In the genomic region with DNA sequence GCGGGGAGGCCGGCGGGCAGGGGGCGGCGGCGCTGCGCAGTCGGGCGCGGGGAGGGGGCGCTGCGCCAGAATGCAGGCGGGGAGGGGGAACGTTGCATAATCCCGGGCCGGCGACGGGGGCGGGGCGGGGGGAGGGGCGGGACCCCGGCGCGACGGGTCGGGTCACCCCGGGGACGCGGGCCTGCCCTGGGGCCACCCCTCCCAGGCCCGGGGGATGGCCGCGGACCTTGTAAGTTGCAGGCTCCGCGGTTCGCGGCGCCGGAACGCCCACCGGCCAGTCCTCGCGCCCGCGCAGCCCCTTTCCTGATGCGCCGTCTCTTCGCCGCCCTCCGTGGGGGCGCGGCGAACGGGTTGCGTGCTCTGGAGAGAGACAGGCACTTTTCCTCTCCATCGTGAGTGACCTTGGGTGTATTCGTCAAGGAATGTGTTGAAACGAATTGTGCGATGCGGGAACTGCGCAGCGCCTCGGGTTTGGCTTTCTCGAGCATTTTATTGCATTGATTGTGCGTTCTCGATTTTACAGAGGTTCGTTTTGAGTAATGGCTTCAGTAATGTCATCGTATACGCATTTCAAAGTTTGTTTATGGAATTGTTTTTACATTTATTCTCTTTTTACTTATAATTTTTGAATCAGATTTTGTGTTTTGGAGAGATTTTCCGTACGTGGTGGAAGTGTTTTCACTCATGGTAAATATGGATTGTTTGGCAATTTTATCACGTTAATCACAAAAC, we compare ENCODE assay signal across 8 cellular contexts. TPM values are rescaled to one million over a fixed set of nuclear protein-coding genes. Genes with fewer than 3 reads are reported as not detected.
DNase-seq lines count a peak whose midpoint lies in the region; ATAC-seq, FAIRE-seq and TF ChIP-seq lines count a peak whose summit lies in the region.

No MANE protein-coding gene starts in this region.

- H3K27me3 ChIP-seq in KMS-11 (ENCODE audit: insufficient read depth, low read depth) (no peaks in the 10 kb centered on the region), GM12878 (replicated peaks in 1 of 2; ENCODE audit: control insufficient read depth in 2 of 2, insufficient read depth in 2 of 2, low read length in 1 of 2) (no peaks in the 10 kb centered on the region), iPS DF 6.9 (ENCODE audit: control insufficient read depth, insufficient read depth, low read length) (no peaks in the 10 kb centered on the region)

- H3K9ac ChIP-seq in KMS-11 (peak overlapping the region; percentile 58; the same call in 1 of the 2 replicates), GM12878 (ENCODE audit: control insufficient read depth, insufficient read depth, low read length) (peak overlapping the region; percentile 65)

- peak overlapping the region; percentile 64; the same call in 1 of the 2 replicates for H2AFZ ChIP-seq in KMS-11 (ENCODE audit: low read depth)
- peak overlapping the region; percentile 77 for H2AFZ ChIP-seq in GM12878 (ENCODE audit: control insufficient read depth, low read depth, low read length)

- ATAC-seq in GM21786 (IDR thresholded peaks at IDR 0.05; ENCODE audit: unreplicated experiment) = peak; percentile 24
- ATAC-seq in T-cell (replicated peaks in 1 of 4) = peak; percentile 9 to 26 (median 13)
- ATAC-seq in GM12878 = peak; percentile 62

- DNase-seq in GF-D8 (lab: John Stamatoyannopoulos, UW) = peak; percentile 36
- DNase-seq in T-cell = peak in 28 of 34 experiments; percentile 2 to 45 (median 14)
- DNase-seq in GM12878 (ENCODE audit: low read depth, low spot score) = no peak
- no peak for DNase-seq in iPS DF 6.9 (ENCODE audit: low read depth, low spot score)
- DNase-seq in retina = peak; percentile 90
- DNase-seq in mesenteric fat pad (ENCODE audit: low spot score) = no peak

- CTCF ChIA-PET in T-cell (lab: Charles Lee) (no interaction called here), GM12878 (lab: Yijun Ruan, JAX) (no interaction called here)

- TF ChIP-seq CTCF in KMS-11 (conservative IDR thresholded peaks at IDR 0.05; ENCODE audit: low read depth, low read length) (no peak), GM12878 (IDR thresholded peaks at IDR 0.05 in 2 of 3, conservative IDR thresholded peaks at IDR 0.05 in 1 of 3; ENCODE audit: control insufficient read depth in 2 of 3, extremely low read depth in 1 of 3, insufficient read depth in 1 of 3, low read depth in 3 of 3, low read length in 3 of 3) (no peak)

- H3K4me3 Mint-ChIP-seq in T-cell = peak overlapping the region; percentile 86 to 94 (median 91)

- no peak for TF ChIP-seq EP300 in GM12878 (IDR thresholded peaks at IDR 0.05; ENCODE audit: borderline replicate concordance in 1 of 2, control insufficient read depth in 1 of 2, low read depth in 2 of 2, low read length in 2 of 2)

- H3K4me3 ChIP-seq in KMS-11 (IDR thresholded peaks at IDR 0.05; ENCODE audit: insufficient read depth, low read depth, low read length) (no peak overlapping the region), GM12878 (peak overlapping the region; percentile 98), iPS DF 6.9 (ENCODE audit: low read length) (peak overlapping the region; percentile 75)

- POLR2A ChIA-PET in T-cell (lab: Charles Lee) (no interaction called here), GM12878 (lab: Charles Lee) (no interaction called here)

- H3K4me1 Mint-ChIP-seq in T-cell = peaks cover 29 to 39% (median 35%) of the 10 kb centered on the region in 3 donors

- no peak for TF ChIP-seq RAD21 in GM12878 (IDR thresholded peaks at IDR 0.05; ENCODE audit: insufficient read depth, low read depth, low read length)

- H3K4me1 ChIP-seq in KMS-11 (ENCODE audit: low read depth, poor library complexity, severe bottlenecking) = peaks cover 18% of the 10 kb centered on the region
- peaks cover 25% of the 10 kb centered on the region for H3K4me1 ChIP-seq in GM12878 (ENCODE audit: control insufficient read depth, insufficient read depth, low read length)
- H3K4me1 ChIP-seq in iPS DF 6.9 (ENCODE audit: control insufficient read depth, insufficient read depth, low read length) = peaks cover 2% of the 10 kb centered on the region; the same call in 1 of the 2 replicates

- H3K36me3 ChIP-seq in KMS-11 (ENCODE audit: insufficient read depth) (no peaks in the 10 kb centered on the region), GM12878 (ENCODE audit: control insufficient read depth in 2 of 2, insufficient read depth in 2 of 2, low read length in 1 of 2) (no peaks in the 10 kb centered on the region; a peak in 1 of 4 replicates), iPS DF 6.9 (ENCODE audit: control insufficient read depth, insufficient read depth, low read length) (no peaks in the 10 kb centered on the region)

- intact Hi-C loops in GM12878 (cut with micrococcal nuclease; ENCODE audit: unreplicated experiment) = loop anchor here (5.0 to 10.0 kb wide), 2 partner anchors 186 to 437 kb away; no protein-coding TSS in a partner anchor

- in situ Hi-C loops in GM12878 (cut with MboI) = no loop called here

- H4K20me1 ChIP-seq in KMS-11 (ENCODE audit: insufficient read depth) (0 out of 2 replicates have a peak, but pooled peaks cover 3% of the 10 kb centered on the region), GM12878 (ENCODE audit: control insufficient read depth, insufficient read depth) (no peaks in the 10 kb centered on the region)

- no peaks in the 10 kb centered on the region for H3K27me3 Mint-ChIP-seq in T-cell

- H3K27ac ChIP-seq in KMS-11 (no peak overlapping the region), GM12878 (ENCODE audit: control insufficient read depth, insufficient read depth) (peak overlapping the region; percentile 56; the same call in 1 of the 2 replicates), iPS DF 6.9 (ENCODE audit: low read length) (no peak overlapping the region)

- RAD21 ChIA-PET in GM12878 (lab: Charles Lee; ENCODE audit: unreplicated experiment) = no interaction called here

- H3K36me3 Mint-ChIP-seq in T-cell = peaks cover 4% of the 10 kb centered on the region

- H3K79me2 ChIP-seq in KMS-11 (ENCODE audit: insufficient read depth, low read depth) = peaks cover 44% of the 10 kb centered on the region
- H3K79me2 ChIP-seq in GM12878 (ENCODE audit: control insufficient read depth, insufficient read depth, low read length) = peaks cover 10% of the 10 kb centered on the region

- SMC1A ChIA-PET in GM12878 (lab: Charles Lee; ENCODE audit: uncharacterized antibody, unreplicated experiment) = no interaction called here

- TF ChIP-seq POLR2A in GM12878 (IDR thresholded peaks at IDR 0.05; ENCODE audit: low read depth, low read length) = peak; percentile 56

- H3K27ac Mint-ChIP-seq in T-cell = peak overlapping the region; percentile 88 to 89

- WGBS in GM12878 (ENCODE audit: insufficient coverage, insufficient replicate concordance, low lambda C conversion rate, missing lambda C conversion rate) = under 1% methylated on average over 32 of the region's 71 CpGs
- no CpG with 5 or more reads among the region's 71 CpGs for WGBS in iPS DF 6.9 (ENCODE audit: insufficient coverage, insufficient read length)

- no peaks in the 10 kb centered on the region for H3K9me3 Mint-ChIP-seq in T-cell

- no TSS peak for BruUV-seq in GM12878 (replicated peaks; lab: Mats Ljungman, UMichigan)

- FAIRE-seq in GM12878 (lab: Jason Lieb, UNC) = peak; percentile 41

- H3K4me2 ChIP-seq in KMS-11 (peak overlapping the region; percentile 74), GM12878 (ENCODE audit: control insufficient read depth, insufficient read depth) (peak overlapping the region; percentile 77)

- no peaks in the 10 kb centered on the region for H3K9me3 ChIP-seq in GM12878 (replicated peaks; ENCODE audit: control insufficient read depth, insufficient read depth, low read length)
- no peaks in the 10 kb centered on the region for H3K9me3 ChIP-seq in iPS DF 6.9 (ENCODE audit: control insufficient read depth, insufficient read depth, low read length)

TF ChIP-seq in GM12878, 131 proteins besides CTCF, POLR2A, EP300 and RAD21 (continues in another document):
- TF ChIP-seq ZNF207 (IDR thresholded peaks at IDR 0.05; ENCODE audit: borderline replicate concordance) (no peak), JUNB (IDR thresholded peaks at IDR 0.05) (no peak)

RNA-seq across cellular contexts. Expression of a gene that starts 0.8 kb away (rescaled TPM):
- total RNA-seq in T-cell (10 to 100 TPM; 24.8 to 35.0 (median 29.4) TPM), GM12878 (2014; rRNA removed) (16.0 and 19.1 TPM in 2 replicates), GM12878 (2014; rRNA removed; fragmentation: Illumina TruSeq; extraction: Trizol) (17.0 TPM in 2 replicates), GM12878 (2021) (20.8 and 22.7 TPM in 2 replicates), mesenteric fat pad (64.2 TPM)
- 23.5 and 24.9 TPM in 2 replicates for total RNA-seq in GM12878 (2013; cell fraction: nucleolus; rRNA removed)
- 8.3 TPM for polyA plus RNA-seq in GM12878 (2011; ENCODE audit: low read depth)
- polyA plus RNA-seq in GM12878 (2011; rRNA removed) (30.3 and 35.1 TPM in 2 replicates), GM12878 (2014; fragmentation: Illumina TruSeq; extraction: Trizol) (24.7 and 25.2 TPM in 2 replicates), GM12878 (2014; fragmentation: Nextera tagmentation; extraction: Ambion mirVana) (1 to 10 TPM; 6.6 to 8.1 TPM), GM12878 (2014; rRNA removed) (15.1 and 17.1 TPM in 2 replicates), GM12878 (2016; fragmentation: Nextera tagmentation; extraction: Ambion mirVana) (10 to 100 TPM; 16.3 to 18.2 TPM)
- polyA plus RNA-seq in GM12878 (2011; cell fraction: cytosol; rRNA removed) = 15.0 and 16.4 TPM in 2 replicates
- 17.2 and 22.3 TPM in 2 replicates for polyA plus RNA-seq in GM12878 (2011; cell fraction: nucleus; rRNA removed)
- 9.8 and 9.9 TPM in 2 replicates for polyA plus RNA-seq in GM12878 (2012)
- polyA minus RNA-seq in GM12878 (2011; rRNA and poly(A)+ RNA removed) = 24.3 and 50.2 TPM in 2 replicates
- 8.1 and 9.6 TPM in 2 replicates for polyA minus RNA-seq in GM12878 (2011; cell fraction: cytosol; rRNA and poly(A)+ RNA removed)
- polyA minus RNA-seq in GM12878 (2011; cell fraction: nucleus; rRNA and poly(A)+ RNA removed) = 6.8 and 8.0 TPM in 2 replicates

Comparison
In these comparisons a context has a peak if more than half of its experiments do, and no peak if none do; other contexts are left out.
1. DNase-seq: peak in GF-D8 (single experiment), T-cell (28 of 34) and retina (single experiment); none in GM12878 (single experiment), iPS DF 6.9 (single experiment) and mesenteric fat pad (single experiment).
2. Peak in every context shown above with its lines, with median percentiles within 50 percentile points of each other: ATAC-seq.